18 cellular contexts compared by ENCODE assay signal in genomic region chr21:41643246-41643966, GRCh38.
DNase-seq lines count a peak whose midpoint lies in the region; ATAC-seq and TF ChIP-seq lines count a peak whose summit lies in the region.
"Had no signal": no experiment of that assay in that cellular context is flagged by ENCODE, and none has a peak within 500 bp of the region (broad histone marks: within the 10 kb centered on the region; RNA-seq: fewer than 3 reads in every experiment).

No MANE protein-coding gene starts in this region.

- peaks cover 31% of the 10 kb centered on the region for H3K27me3 Mint-ChIP-seq in activated CD4-positive, alpha-beta T cell treated with anti-CD3 and anti-CD28 coated beads for 36 hours

- H3K36me3 Mint-ChIP-seq in activated CD4-positive, alpha-beta T cell treated with anti-CD3 and anti-CD28 coated beads for 36 hours (ENCODE audit: low read depth), result no peaks in the 10 kb centered on the region
- H3K36me3 Mint-ChIP-seq: activated CD4-positive, alpha-beta memory T cell treated with anti-CD3 and anti-CD28 coated beads for 36 hours; activated naive CD8-positive, alpha-beta T cell treated with anti-CD3 and anti-CD28 coated beads, Interleukin-2, amount 10 ng/mL, durations not matched to agents 7 days and 5 days had no signal

- CTCF ChIA-PET in PC-3 (lab: Charles Lee), result no interaction called here
- CTCF ChIA-PET in activated CD4-positive, alpha-beta T cell treated with anti-CD3 and anti-CD28 coated beads for 36 hours (lab: Charles Lee), result interaction anchor here (0.6 to 1.0 kb wide), 3 partner anchors 45 to 534 kb away, joined by 3 to 4 read pairs (median 4); no protein-coding TSS in a partner anchor

- no peak overlapping the region for H3K27ac Mint-ChIP-seq in activated CD4-positive, alpha-beta T cell treated with anti-CD3 and anti-CD28 coated beads for 36 hours
- H3K27ac Mint-ChIP-seq: activated CD4-positive, alpha-beta memory T cell treated with anti-CD3 and anti-CD28 coated beads for 36 hours; activated naive CD8-positive, alpha-beta T cell treated with anti-CD3 and anti-CD28 coated beads, Interleukin-2, amount 10 ng/mL, durations not matched to agents 7 days and 5 days; activated T-cell treated with anti-CD3 and anti-CD28 coated beads, Interleukin-2, amount 50 U/mL, for 24 hours; nephron had no signal

- H3K27ac ChIP-seq in PC-3 (ENCODE audit: low read length), result peak overlapping the region; percentile 99
- H3K27ac ChIP-seq in coronary artery, result peak overlapping the region; percentile 74 to 81

- POLR2A ChIA-PET in PC-3 (lab: Charles Lee; ENCODE audit: unreplicated experiment), result interaction anchor here (0.6 to 1.3 kb wide), 3 partner anchors 11 to 124 kb away, joined by 3 to 16 read pairs (median 13); partner anchors contain the start of gene RIPK4
- POLR2A ChIA-PET in activated CD4-positive, alpha-beta T cell treated with anti-CD3 and anti-CD28 coated beads for 36 hours (lab: Charles Lee), result no interaction called here

- no peaks in the 10 kb centered on the region for H3K4me1 Mint-ChIP-seq in activated CD4-positive, alpha-beta T cell treated with anti-CD3 and anti-CD28 coated beads for 36 hours
- H3K4me1 Mint-ChIP-seq: activated naive CD8-positive, alpha-beta T cell treated with anti-CD3 and anti-CD28 coated beads, Interleukin-2, amount 10 ng/mL, durations not matched to agents 7 days and 5 days; central memory CD8-positive, alpha-beta T cell had no signal

- H3K4me3 Mint-ChIP-seq in activated CD4-positive, alpha-beta T cell treated with anti-CD3 and anti-CD28 coated beads for 36 hours, result no peak overlapping the region
- H3K4me3 Mint-ChIP-seq: activated CD4-positive, alpha-beta memory T cell treated with anti-CD3 and anti-CD28 coated beads for 36 hours; activated naive CD8-positive, alpha-beta T cell treated with anti-CD3 and anti-CD28 coated beads, Interleukin-2, amount 10 ng/mL, durations not matched to agents 7 days and 5 days; activated T-cell treated with anti-CD3 and anti-CD28 coated beads, Interleukin-2, amount 50 U/mL, for 24 hours; central memory CD8-positive, alpha-beta T cell; endodermal cell; nephron had no signal

- no peaks in the 10 kb centered on the region for H3K9me3 ChIP-seq in PC-3 (ENCODE audit: low read length)
- H3K9me3 ChIP-seq: HAP-1, lower lobe of right lung, MG63 had no signal

- H3K4me1 ChIP-seq in PC-3 (ENCODE audit: insufficient read depth, low read length), result peaks cover 44% of the 10 kb centered on the region
- H3K4me1 ChIP-seq: HAP-1, lower lobe of right lung had no signal

- peak overlapping the region; percentile 94 for H3K9ac ChIP-seq in PC-3 (ENCODE audit: low read length)

- peaks cover 16% of the 10 kb centered on the region for H3F3A ChIP-seq in PC-3 (ENCODE audit: low read length, unreplicated experiment)

- no peaks in the 10 kb centered on the region for H3K9me2 ChIP-seq in PC-3 (replicated peaks; ENCODE audit: low read length)

- H3K4me3 ChIP-seq in PC-3 (ENCODE audit: low read length), result no peak overlapping the region
- H3K4me3 ChIP-seq in coronary artery, result no peak overlapping the region
- H3K4me3 ChIP-seq: HAP-1, lower lobe of right lung, MG63 had no signal

- 0 out of 2 replicates have a peak, but pooled peaks cover 13% of the 10 kb centered on the region for H3K79me2 ChIP-seq in PC-3 (ENCODE audit: low read length)

- no peak for ATAC-seq in PC-3
- no peak for ATAC-seq in activated CD4-positive, alpha-beta T cell treated with anti-CD3 and anti-CD28 coated beads for 36 hours
- no peak for ATAC-seq in HG03135 (IDR thresholded peaks at IDR 0.05; ENCODE audit: unreplicated experiment)

- H3K27me3 ChIP-seq in PC-3 (ENCODE audit: low read length), result no peaks in the 10 kb centered on the region
- H3K27me3 ChIP-seq: MG63 had no signal

- H3K9me3 Mint-ChIP-seq in activated CD4-positive, alpha-beta T cell treated with anti-CD3 and anti-CD28 coated beads for 36 hours (ENCODE audit: low read depth), result no peaks in the 10 kb centered on the region
- H3K9me3 Mint-ChIP-seq: activated CD4-positive, alpha-beta memory T cell treated with anti-CD3 and anti-CD28 coated beads for 36 hours; activated naive CD8-positive, alpha-beta T cell treated with anti-CD3 and anti-CD28 coated beads, Interleukin-2, amount 10 ng/mL, durations not matched to agents 7 days and 5 days; activated T-cell treated with anti-CD3 and anti-CD28 coated beads, Interleukin-2, amount 50 U/mL, for 24 hours; central memory CD8-positive, alpha-beta T cell; endodermal cell had no signal

- H3K36me3 ChIP-seq in PC-3 (ENCODE audit: low read depth, low read length), result no peaks in the 10 kb centered on the region
- H3K36me3 ChIP-seq: HAP-1, lower lobe of right lung, MG63 had no signal

- DNase-seq in COLO829 (ENCODE audit: low spot score), result peak; percentile 58
- peak; percentile 45 for DNase-seq in PC-3
- no peak for DNase-seq in coronary artery (ENCODE audit: low spot score)
- DNase-seq in posterior vena cava (ENCODE audit: low spot score), result peak; percentile 11
- DNase-seq in NCI-H1417 (lab: John Stamatoyannopoulos, UW), result no peak
- DNase-seq in activated CD4-positive, alpha-beta T cell treated with anti-CD3 and anti-CD28 coated beads for 36 hours, result no peak
- no peak for DNase-seq in C1 segment of cervical spinal cord (lab: John Stamatoyannopoulos, UW)
- DNase-seq: activated CD4-positive, alpha-beta memory T cell treated with anti-CD3 and anti-CD28 coated beads for 36 hours; activated naive CD8-positive, alpha-beta T cell treated with anti-CD3 and anti-CD28 coated beads, Interleukin-2, amount 10 ng/mL, durations not matched to agents 7 days and 5 days; activated T-cell treated with anti-CD3 and anti-CD28 coated beads, Interleukin-2, amount 50 U/mL, for 24 hours; endodermal cell; foreskin fibroblast; lower lobe of right lung; MG63 had no signal

- H4K20me1 ChIP-seq in PC-3 (ENCODE audit: low read length), result no peaks in the 10 kb centered on the region

- no peak overlapping the region for H2AFZ ChIP-seq in PC-3 (ENCODE audit: low read length)

- H3K4me2 ChIP-seq in PC-3 (ENCODE audit: low read length), result peak overlapping the region; percentile 79

- no TSS peak for BruUV-seq in PC-3 (replicated peaks; lab: Mats Ljungman, UMichigan)

- intact Hi-C loops in PC-3 (cut with micrococcal nuclease) (no loop called here), posterior vena cava (cut with DNase I) (no loop called here)
- intact Hi-C loops in activated CD4-positive, alpha-beta T cell treated with anti-CD3 and anti-CD28 coated beads for 36 hours (cut with DNase I, micrococcal nuclease), result no loop called here

- TF ChIP-seq CTCF in PC-3 (conservative IDR thresholded peaks at IDR 0.05; ENCODE audit: low read depth, low read length), result no peak
- TF ChIP-seq CTCF in coronary artery (IDR thresholded peaks at IDR 0.05), result no peak

Comparison
In these comparisons a context has a peak if more than half of its experiments do, and no peak if none do; other contexts are left out.
1. DNase-seq: peak in COLO829 (single experiment), PC-3 (single experiment) and posterior vena cava (single experiment); none in coronary artery (single experiment), NCI-H1417 (0 of 3), activated CD4-positive, alpha-beta T cell treated with anti-CD3 and anti-CD28 coated beads for 36 hours (single experiment) and C1 segment of cervical spinal cord (0 of 14).